Comparison of ENCODE assay signal across 1 cellular context in genomic region chr1:153783233-153784190, GRCh38.
A peak's percentile ranks its signal among the peaks of the same experiment; 100 is the strongest.
TF ChIP-seq lines count a peak whose summit lies in the region.

No MANE protein-coding gene starts in this region.

TF ChIP-seq in HepG2, 621 proteins besides CTCF, POLR2A, EP300 and RAD21 (continued from another document and continues in another):
- TF ChIP-seq, protein P1, sequence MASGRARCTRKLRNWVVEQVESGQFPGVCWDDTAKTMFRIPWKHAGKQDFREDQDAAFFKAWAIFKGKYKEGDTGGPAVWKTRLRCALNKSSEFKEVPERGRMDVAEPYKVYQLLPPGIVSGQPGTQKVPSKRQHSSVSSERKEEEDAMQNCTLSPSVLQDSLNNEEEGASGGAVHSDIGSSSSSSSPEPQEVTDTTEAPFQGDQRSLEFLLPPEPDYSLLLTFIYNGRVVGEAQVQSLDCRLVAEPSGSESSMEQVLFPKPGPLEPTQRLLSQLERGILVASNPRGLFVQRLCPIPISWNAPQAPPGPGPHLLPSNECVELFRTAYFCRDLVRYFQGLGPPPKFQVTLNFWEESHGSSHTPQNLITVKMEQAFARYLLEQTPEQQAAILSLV (CRISPR knock-in tag; IDR thresholded peaks at IDR 0.05; ENCODE audit: borderline replicate concordance) = peak; percentile 77; the same call in 1 of the 2 replicates
- TF ChIP-seq ZNF382 (CRISPR knock-in tag; IDR thresholded peaks at IDR 0.05; ENCODE audit: borderline replicate concordance) (no peak), ZNF501 (CRISPR knock-in tag; IDR thresholded peaks at IDR 0.05) (peak; percentile 96), ZNF230 (CRISPR knock-in tag; IDR thresholded peaks at IDR 0.05) (no peak), ETV6 (CRISPR knock-in tag; conservative IDR thresholded peaks at IDR 0.05) (peak; percentile 85), ZSCAN21 (CRISPR knock-in tag; IDR thresholded peaks at IDR 0.05; ENCODE audit: borderline replicate concordance) (0 out of 2 replicates have a peak, but pooled peaks have one; percentile 79), HMGA1 (CRISPR knock-in tag; conservative IDR thresholded peaks at IDR 0.05) (no peak), ZNF746 (CRISPR knock-in tag; IDR thresholded peaks at IDR 0.05) (peak; percentile 62; the same call in 1 of the 2 replicates), ZUFSP (CRISPR knock-in tag; IDR thresholded peaks at IDR 0.05; ENCODE audit: borderline replicate concordance) (no peak), ZNF7 (CRISPR knock-in tag; IDR thresholded peaks at IDR 0.05) (no peak), ZNF75D (CRISPR knock-in tag; IDR thresholded peaks at IDR 0.05; ENCODE audit: borderline replicate concordance) (no peak), ZNF674 (CRISPR knock-in tag; IDR thresholded peaks at IDR 0.05; ENCODE audit: low read depth) (no peak), ZNF281 (CRISPR knock-in tag; IDR thresholded peaks at IDR 0.05; ENCODE audit: borderline replicate concordance) (no peak), REL (CRISPR knock-in tag; conservative IDR thresholded peaks at IDR 0.05) (no peak), ATF3 (CRISPR knock-in tag; IDR thresholded peaks at IDR 0.05) (no peak), ZSCAN22 (CRISPR knock-in tag; IDR thresholded peaks at IDR 0.05) (no peak), ZKSCAN1 (IDR thresholded peaks at IDR 0.05; ENCODE audit: low read length) (no peak), CHCHD3 (CRISPR knock-in tag; IDR thresholded peaks at IDR 0.05) (0 out of 2 replicates have a peak, but pooled peaks have one; percentile 52), ASH2L (IDR thresholded peaks at IDR 0.05; ENCODE audit: insufficient read length, low read depth, low read length) (peak; percentile 72), ZBTB42 (CRISPR knock-in tag; IDR thresholded peaks at IDR 0.05) (peak; percentile 78; the same call in 1 of the 2 replicates), BATF2 (CRISPR knock-in tag; IDR thresholded peaks at IDR 0.05) (0 out of 2 replicates have a peak, but pooled peaks have one; percentile 52), SNAPC4 (CRISPR knock-in tag; IDR thresholded peaks at IDR 0.05) (no peak), CREB1 (IDR thresholded peaks at IDR 0.05) (0 out of 2 replicates have a peak, but pooled peaks have one; percentile 17), CREB1 (CRISPR knock-in tag; IDR thresholded peaks at IDR 0.05) (peak; percentile 59; the same call in 1 of the 2 replicates), ZBTB39 (CRISPR knock-in tag; IDR thresholded peaks at IDR 0.05) (no peak), HBP1 (CRISPR knock-in tag; IDR thresholded peaks at IDR 0.05; ENCODE audit: low read depth) (no peak; the same call in 1 of the 2 replicates), CCAR2 (optimal IDR thresholded peaks at IDR 0.05; ENCODE audit: low read depth, low read length) (no peak), HES4 (CRISPR knock-in tag; IDR thresholded peaks at IDR 0.05; ENCODE audit: borderline replicate concordance) (peak; percentile 60; the same call in 1 of the 2 replicates), TCF7 (IDR thresholded peaks at IDR 0.05; ENCODE audit: low read depth) (no peak)
- TF ChIP-seq, protein P2, sequence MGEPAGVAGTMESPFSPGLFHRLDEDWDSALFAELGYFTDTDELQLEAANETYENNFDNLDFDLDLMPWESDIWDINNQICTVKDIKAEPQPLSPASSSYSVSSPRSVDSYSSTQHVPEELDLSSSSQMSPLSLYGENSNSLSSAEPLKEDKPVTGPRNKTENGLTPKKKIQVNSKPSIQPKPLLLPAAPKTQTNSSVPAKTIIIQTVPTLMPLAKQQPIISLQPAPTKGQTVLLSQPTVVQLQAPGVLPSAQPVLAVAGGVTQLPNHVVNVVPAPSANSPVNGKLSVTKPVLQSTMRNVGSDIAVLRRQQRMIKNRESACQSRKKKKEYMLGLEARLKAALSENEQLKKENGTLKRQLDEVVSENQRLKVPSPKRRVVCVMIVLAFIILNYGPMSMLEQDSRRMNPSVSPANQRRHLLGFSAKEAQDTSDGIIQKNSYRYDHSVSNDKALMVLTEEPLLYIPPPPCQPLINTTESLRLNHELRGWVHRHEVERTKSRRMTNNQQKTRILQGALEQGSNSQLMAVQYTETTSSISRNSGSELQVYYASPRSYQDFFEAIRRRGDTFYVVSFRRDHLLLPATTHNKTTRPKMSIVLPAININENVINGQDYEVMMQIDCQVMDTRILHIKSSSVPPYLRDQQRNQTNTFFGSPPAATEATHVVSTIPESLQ (CRISPR knock-in tag; conservative IDR thresholded peaks at IDR 0.05) = no peak
- TF ChIP-seq, protein P3, sequence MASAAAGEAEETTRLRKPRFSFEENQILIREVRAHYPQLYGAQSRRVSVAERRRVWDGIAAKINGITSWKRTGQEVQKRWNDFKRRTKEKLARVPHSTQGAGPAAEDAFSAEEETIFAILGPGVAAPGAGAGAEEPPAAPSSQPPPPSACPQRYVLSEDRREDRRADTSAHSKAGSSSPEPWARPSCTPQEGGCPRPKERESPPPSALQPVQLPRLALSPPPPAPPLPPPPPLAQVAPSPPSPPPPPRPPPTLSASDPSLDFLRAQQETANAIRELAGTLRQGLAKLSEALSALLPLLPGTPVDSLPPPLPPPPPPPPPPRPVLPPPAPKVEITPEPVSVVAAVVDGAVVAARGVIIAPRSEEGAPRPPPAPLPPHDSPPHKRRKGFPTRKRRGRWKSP (CRISPR knock-in tag; IDR thresholded peaks at IDR 0.05) = peak; percentile 95
- TF ChIP-seq, protein P4, sequence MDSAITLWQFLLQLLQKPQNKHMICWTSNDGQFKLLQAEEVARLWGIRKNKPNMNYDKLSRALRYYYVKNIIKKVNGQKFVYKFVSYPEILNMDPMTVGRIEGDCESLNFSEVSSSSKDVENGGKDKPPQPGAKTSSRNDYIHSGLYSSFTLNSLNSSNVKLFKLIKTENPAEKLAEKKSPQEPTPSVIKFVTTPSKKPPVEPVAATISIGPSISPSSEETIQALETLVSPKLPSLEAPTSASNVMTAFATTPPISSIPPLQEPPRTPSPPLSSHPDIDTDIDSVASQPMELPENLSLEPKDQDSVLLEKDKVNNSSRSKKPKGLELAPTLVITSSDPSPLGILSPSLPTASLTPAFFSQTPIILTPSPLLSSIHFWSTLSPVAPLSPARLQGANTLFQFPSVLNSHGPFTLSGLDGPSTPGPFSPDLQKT (CRISPR knock-in tag; IDR thresholded peaks at IDR 0.05; ENCODE audit: borderline replicate concordance) = no peak
- TF ChIP-seq, protein P5, sequence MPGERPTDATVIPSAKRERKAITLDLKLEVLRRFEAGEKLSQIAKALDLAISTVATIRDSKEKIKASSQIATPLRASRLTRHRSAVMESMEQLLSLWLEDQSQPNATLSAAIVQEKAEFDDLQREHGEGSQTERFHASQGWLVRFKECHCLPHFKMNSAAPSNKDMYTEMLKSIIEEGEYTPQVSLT (CRISPR knock-in tag; IDR thresholded peaks at IDR 0.05; ENCODE audit: borderline replicate concordance, low read depth) = no peak
